Comparison of ENCODE assay signal across 7 cellular contexts in genomic region chr11:65150513-65151271, GRCh38. TPM values are rescaled to one million over a fixed set of nuclear protein-coding genes. Genes with fewer than 3 reads are reported as not detected.
DNase-seq lines count a peak whose midpoint lies in the region; ATAC-seq and TF ChIP-seq lines count a peak whose summit lies in the region.

No MANE protein-coding gene starts in this region.

- H3K4me3 ChIP-seq in DOHH2 (ENCODE audit: low read length) (peak overlapping the region; percentile 3; the same call in 1 of the 2 replicates), dorsolateral prefrontal cortex (peak overlapping the region in 2 of 59 donors; percentile 4 to 16), tibial artery (no peak overlapping the region)

- ATAC-seq in HG03432 (IDR thresholded peaks at IDR 0.05; ENCODE audit: unreplicated experiment): peak; percentile 69
- no peak for ATAC-seq in HG03565 (IDR thresholded peaks at IDR 0.05; ENCODE audit: unreplicated experiment)

- H4K20me1 ChIP-seq in DOHH2 (ENCODE audit: control insufficient read depth, insufficient read depth, low read depth, low read length): no peaks in the 10 kb centered on the region

- H3F3A ChIP-seq in DOHH2 (ENCODE audit: control insufficient read depth, insufficient read depth): peaks cover 25% of the 10 kb centered on the region

- no peaks in the 10 kb centered on the region for H3K36me3 ChIP-seq in DOHH2 (ENCODE audit: control insufficient read depth, low read length)
- no peaks in the 10 kb centered on the region for H3K36me3 ChIP-seq in tibial artery

- H3K27ac ChIP-seq in DOHH2 (ENCODE audit: low read depth, low read length) (no peak overlapping the region; the same call in 1 of the 2 replicates), dorsolateral prefrontal cortex (peak overlapping the region in 31 of 59 donors; percentile 7 to 73 (median 42)), tibial artery (peak overlapping the region; percentile 54 to 58)

- H3K79me2 ChIP-seq in DOHH2 (ENCODE audit: control insufficient read depth, low read length): no peaks in the 10 kb centered on the region

- H3K4me2 ChIP-seq in DOHH2 (ENCODE audit: low read length): peak overlapping the region; percentile 60

- H3K27me3 ChIP-seq in DOHH2 (ENCODE audit: control insufficient read depth, low read length): no peaks in the 10 kb centered on the region
- H3K27me3 ChIP-seq in dorsolateral prefrontal cortex: no peaks in the 10 kb centered on the region
- no peaks in the 10 kb centered on the region for H3K27me3 ChIP-seq in tibial artery

- DNase-seq in SIG-M5 (lab: John Stamatoyannopoulos, UW): peak; percentile 74
- peak in 9 of 10 donors; percentile 17 to 75 (median 61) for DNase-seq in dorsolateral prefrontal cortex
- peak; percentile 94 for DNase-seq in mesenteric fat pad (ENCODE audit: low spot score)
- peak; percentile 87 to 96 for DNase-seq in tibial artery

- H3K9me3 ChIP-seq in DOHH2 (ENCODE audit: control insufficient read depth, insufficient read depth, low read length) (peaks cover 9% of the 10 kb centered on the region; the same call in 1 of the 2 replicates), tibial artery (no peaks in the 10 kb centered on the region)

- H3K4me1 ChIP-seq in DOHH2 (ENCODE audit: control insufficient read depth, low read length) (peaks cover 57% of the 10 kb centered on the region), tibial artery (peaks cover 0 to 16% (median 12%) of the 10 kb centered on the region in 4 donors)

- intact Hi-C loops in dorsolateral prefrontal cortex (cut with DNase I): no loop called here
- intact Hi-C loops in tibial artery (cut with DNase I; ENCODE audit: low total_unique reads): no loop called here

- TF ChIP-seq CTCF in DOHH2 (IDR thresholded peaks at IDR 0.05; ENCODE audit: low read depth, low read length, poor library complexity, severe bottlenecking) (no peak), dorsolateral prefrontal cortex (IDR thresholded peaks at IDR 0.05 in 54 of 56, conservative IDR thresholded peaks at IDR 0.05 in 2 of 56; ENCODE audit: low read depth in 1 of 56, partially characterized antibody in 56 of 56) (peak in 1 of 56 donors; percentile 7), tibial artery (IDR thresholded peaks at IDR 0.05) (no peak)

- no peaks in the 10 kb centered on the region for H3K9me2 ChIP-seq in DOHH2 (replicated peaks; ENCODE audit: control insufficient read depth, low read length)

RNA-seq across cellular contexts. Expression of gene SYVN1, which starts 16.4 kb away (rescaled TPM):
- 10 to 100 TPM; 38.3 to 74.2 (median 53.2) TPM for total RNA-seq in dorsolateral prefrontal cortex
- 78.8 TPM for total RNA-seq in mesenteric fat pad

RNA-seq across cellular contexts. Expression of gene SPDYC, which starts 19.3 kb away (rescaled TPM):
- total RNA-seq in dorsolateral prefrontal cortex (not detected), mesenteric fat pad (not detected)

RNA-seq across cellular contexts. Expression of gene MRPL49, which starts 28.6 kb away (rescaled TPM):
- total RNA-seq in dorsolateral prefrontal cortex: 10 to 100 TPM; 25.1 to 58.7 (median 39.4) TPM
- 26.1 TPM for total RNA-seq in mesenteric fat pad

RNA-seq across cellular contexts. Expression of gene FAU, which starts 28.8 kb away (rescaled TPM):
- 100 to 1,000 TPM; 297 to 519 (median 403) TPM for total RNA-seq in dorsolateral prefrontal cortex
- total RNA-seq in mesenteric fat pad: 617 TPM

RNA-seq across cellular contexts. Expression of gene CAPN1, which starts 31.0 kb away (rescaled TPM):
- 100 to 1,000 TPM in 100 of 120 experiments, 10 to 100 TPM in 20; 63.3 to 166 (median 116) TPM for total RNA-seq in dorsolateral prefrontal cortex
- total RNA-seq in mesenteric fat pad: 102 TPM
